1 cellular context compared by ENCODE assay signal in the genomic region with DNA sequence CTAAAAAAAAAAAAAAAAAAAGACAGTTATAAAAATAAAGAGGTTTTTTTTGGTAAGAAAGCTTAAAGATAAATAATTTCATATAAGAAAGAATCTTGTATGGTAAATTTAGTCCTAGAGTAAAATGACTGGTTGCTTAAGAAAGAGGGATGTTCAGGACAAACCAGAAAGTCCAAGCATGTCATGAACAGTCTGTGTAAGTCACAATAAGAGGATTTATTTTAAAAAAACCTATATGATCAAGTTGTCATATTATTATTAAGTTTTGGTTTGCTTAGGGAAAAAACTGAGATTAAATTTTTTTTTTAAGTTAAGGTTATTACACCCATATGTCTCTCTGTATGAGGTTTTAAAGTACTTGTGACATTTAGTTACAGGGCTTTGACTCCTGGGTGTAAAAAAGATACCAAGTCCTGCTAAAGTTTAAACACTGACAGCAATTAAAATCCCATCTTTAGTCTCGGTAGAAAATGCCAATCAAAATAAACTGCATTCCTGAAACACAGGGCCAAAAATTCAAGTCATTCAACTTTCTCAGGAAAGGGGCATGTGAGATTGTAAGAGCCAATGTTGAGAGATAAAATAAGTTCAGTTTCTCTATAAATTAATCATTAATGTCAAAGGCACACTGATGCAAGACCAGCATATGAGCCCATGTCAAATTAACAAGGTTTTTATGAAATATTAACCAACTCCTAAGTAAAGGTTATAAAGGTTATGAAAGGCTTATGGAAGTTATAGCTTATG.
TF ChIP-seq lines count a peak whose summit lies in the region.

No MANE protein-coding gene starts in this region.

TF ChIP-seq in HEK293, 187 proteins besides CTCF, POLR2A, EP300 and RAD21 (continued from another document):
- TF ChIP-seq, protein P1, sequence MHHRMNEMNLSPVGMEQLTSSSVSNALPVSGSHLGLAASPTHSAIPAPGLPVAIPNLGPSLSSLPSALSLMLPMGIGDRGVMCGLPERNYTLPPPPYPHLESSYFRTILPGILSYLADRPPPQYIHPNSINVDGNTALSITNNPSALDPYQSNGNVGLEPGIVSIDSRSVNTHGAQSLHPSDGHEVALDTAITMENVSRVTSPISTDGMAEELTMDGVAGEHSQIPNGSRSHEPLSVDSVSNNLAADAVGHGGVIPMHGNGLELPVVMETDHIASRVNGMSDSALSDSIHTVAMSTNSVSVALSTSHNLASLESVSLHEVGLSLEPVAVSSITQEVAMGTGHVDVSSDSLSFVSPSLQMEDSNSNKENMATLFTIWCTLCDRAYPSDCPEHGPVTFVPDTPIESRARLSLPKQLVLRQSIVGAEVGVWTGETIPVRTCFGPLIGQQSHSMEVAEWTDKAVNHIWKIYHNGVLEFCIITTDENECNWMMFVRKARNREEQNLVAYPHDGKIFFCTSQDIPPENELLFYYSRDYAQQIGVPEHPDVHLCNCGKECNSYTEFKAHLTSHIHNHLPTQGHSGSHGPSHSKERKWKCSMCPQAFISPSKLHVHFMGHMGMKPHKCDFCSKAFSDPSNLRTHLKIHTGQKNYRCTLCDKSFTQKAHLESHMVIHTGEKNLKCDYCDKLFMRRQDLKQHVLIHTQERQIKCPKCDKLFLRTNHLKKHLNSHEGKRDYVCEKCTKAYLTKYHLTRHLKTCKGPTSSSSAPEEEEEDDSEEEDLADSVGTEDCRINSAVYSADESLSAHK (tag by site-specific recombination; IDR thresholded peaks at IDR 0.05) = no peak
- TF ChIP-seq ZNF394 (tag by site-specific recombination; IDR thresholded peaks at IDR 0.05; ENCODE audit: borderline replicate concordance) = no peak
- TF ChIP-seq SCRT1 (tag by site-specific recombination; IDR thresholded peaks at IDR 0.05; ENCODE audit: borderline replicate concordance) = no peak
- TF ChIP-seq MZF1 (tag by site-specific recombination; IDR thresholded peaks at IDR 0.05; ENCODE audit: borderline replicate concordance) = no peak
- TF ChIP-seq IKZF3 (tag by site-specific recombination; IDR thresholded peaks at IDR 0.05) = no peak
- TF ChIP-seq ZNF354C (tag by site-specific recombination; IDR thresholded peaks at IDR 0.05; ENCODE audit: borderline replicate concordance, low read depth) = no peak
- TF ChIP-seq ZNF341 (tag by site-specific recombination; IDR thresholded peaks at IDR 0.05; ENCODE audit: low read depth) = no peak
- TF ChIP-seq, protein P2, sequence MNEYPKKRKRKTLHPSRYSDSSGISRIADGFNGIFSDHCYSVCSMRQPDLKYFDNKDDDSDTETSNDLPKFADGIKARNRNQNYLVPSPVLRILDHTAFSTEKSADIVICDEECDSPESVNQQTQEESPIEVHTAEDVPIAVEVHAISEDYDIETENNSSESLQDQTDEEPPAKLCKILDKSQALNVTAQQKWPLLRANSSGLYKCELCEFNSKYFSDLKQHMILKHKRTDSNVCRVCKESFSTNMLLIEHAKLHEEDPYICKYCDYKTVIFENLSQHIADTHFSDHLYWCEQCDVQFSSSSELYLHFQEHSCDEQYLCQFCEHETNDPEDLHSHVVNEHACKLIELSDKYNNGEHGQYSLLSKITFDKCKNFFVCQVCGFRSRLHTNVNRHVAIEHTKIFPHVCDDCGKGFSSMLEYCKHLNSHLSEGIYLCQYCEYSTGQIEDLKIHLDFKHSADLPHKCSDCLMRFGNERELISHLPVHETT (tag by site-specific recombination; IDR thresholded peaks at IDR 0.05) = no peak
- TF ChIP-seq, protein P3, sequence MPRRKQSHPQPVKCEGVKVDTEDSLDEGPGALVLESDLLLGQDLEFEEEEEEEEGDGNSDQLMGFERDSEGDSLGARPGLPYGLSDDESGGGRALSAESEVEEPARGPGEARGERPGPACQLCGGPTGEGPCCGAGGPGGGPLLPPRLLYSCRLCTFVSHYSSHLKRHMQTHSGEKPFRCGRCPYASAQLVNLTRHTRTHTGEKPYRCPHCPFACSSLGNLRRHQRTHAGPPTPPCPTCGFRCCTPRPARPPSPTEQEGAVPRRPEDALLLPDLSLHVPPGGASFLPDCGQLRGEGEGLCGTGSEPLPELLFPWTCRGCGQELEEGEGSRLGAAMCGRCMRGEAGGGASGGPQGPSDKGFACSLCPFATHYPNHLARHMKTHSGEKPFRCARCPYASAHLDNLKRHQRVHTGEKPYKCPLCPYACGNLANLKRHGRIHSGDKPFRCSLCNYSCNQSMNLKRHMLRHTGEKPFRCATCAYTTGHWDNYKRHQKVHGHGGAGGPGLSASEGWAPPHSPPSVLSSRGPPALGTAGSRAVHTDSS (tag by site-specific recombination; IDR thresholded peaks at IDR 0.05) = no peak
- TF ChIP-seq ZNF549 (tag by site-specific recombination; IDR thresholded peaks at IDR 0.05) = 0 out of 2 replicates have a peak, but pooled peaks have one; percentile 8
- no peak for TF ChIP-seq KLF8 (tag by site-specific recombination; IDR thresholded peaks at IDR 0.05)
